8 cellular contexts compared by ENCODE assay signal in the genomic region with DNA sequence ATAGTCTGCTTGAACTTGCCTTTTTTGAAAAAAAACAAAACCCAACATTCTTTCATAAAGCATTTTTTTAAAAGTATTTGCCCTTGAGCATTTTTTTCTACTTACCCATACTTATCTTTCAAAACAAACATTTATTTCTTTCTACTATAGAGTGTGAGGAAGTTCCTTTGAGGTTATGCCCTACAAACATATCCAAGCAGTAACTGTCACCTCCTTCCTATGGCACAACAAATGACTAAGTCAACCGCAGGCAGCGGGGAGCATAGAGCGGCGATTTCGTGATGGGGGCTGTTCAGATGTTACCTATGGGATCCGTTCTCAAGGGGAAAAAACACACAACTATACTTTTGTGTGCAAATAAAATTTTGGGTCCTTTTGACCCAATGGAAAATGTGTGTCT. TPM values are rescaled to one million over a fixed set of nuclear protein-coding genes. Genes with fewer than 3 reads are reported as not detected.
DNase-seq lines count a peak whose midpoint lies in the region; ATAC-seq and TF ChIP-seq lines count a peak whose summit lies in the region.

No MANE protein-coding gene starts in this region.

- TF ChIP-seq CTCF in CD14-positive monocyte (IDR thresholded peaks at IDR 0.05) (no peak), HL-60 (IDR thresholded peaks at IDR 0.05; ENCODE audit: insufficient read depth, low read length) (no peak)

- CTCF ChIA-PET in activated CD8-positive, alpha-beta T cell treated with anti-CD3 and anti-CD28 coated beads, Interleukin-2, amount 10 ng/mL, durations not matched to agents 7 days and 5 days (lab: Charles Lee), result interaction anchor here (9.0 kb wide), 1 partner anchor 17 kb away, joined by 69 read pairs; the partner anchor contains the start of gene SPRY1

- no peaks in the 10 kb centered on the region for H3K9me3 Mint-ChIP-seq in CD14-positive monocyte
- no peaks in the 10 kb centered on the region for H3K9me3 Mint-ChIP-seq in activated CD8-positive, alpha-beta T cell treated with anti-CD3 and anti-CD28 coated beads, Interleukin-2, amount 10 ng/mL, durations not matched to agents 7 days and 5 days (ENCODE audit: insufficient read depth)

- peak; percentile 75 for ATAC-seq in activated CD8-positive, alpha-beta T cell treated with anti-CD3 and anti-CD28 coated beads, Interleukin-2, amount 10 ng/mL, durations not matched to agents 7 days and 5 days
- ATAC-seq in GM21529 (IDR thresholded peaks at IDR 0.05; ENCODE audit: unreplicated experiment) (no peak), HG03520 (IDR thresholded peaks at IDR 0.05; ENCODE audit: unreplicated experiment) (no peak)

- peak overlapping the region; percentile 85 for H3K27ac ChIP-seq in HL-60 (replicated peaks)

- H3K4me3 Mint-ChIP-seq in CD14-positive monocyte, result peak overlapping the region; percentile 21 to 77
- peak overlapping the region; percentile 32 for H3K4me3 Mint-ChIP-seq in activated CD8-positive, alpha-beta T cell treated with anti-CD3 and anti-CD28 coated beads, Interleukin-2, amount 10 ng/mL, durations not matched to agents 7 days and 5 days

- peak overlapping the region; percentile 14 to 84 (median 76) for H3K27ac Mint-ChIP-seq in CD14-positive monocyte
- H3K27ac Mint-ChIP-seq in activated CD8-positive, alpha-beta T cell treated with anti-CD3 and anti-CD28 coated beads, Interleukin-2, amount 10 ng/mL, durations not matched to agents 7 days and 5 days, result peak overlapping the region; percentile 73

- H3K4me1 Mint-ChIP-seq in CD14-positive monocyte, result peaks cover 63% of the 10 kb centered on the region
- peaks cover 88% of the 10 kb centered on the region for H3K4me1 Mint-ChIP-seq in activated CD8-positive, alpha-beta T cell treated with anti-CD3 and anti-CD28 coated beads, Interleukin-2, amount 10 ng/mL, durations not matched to agents 7 days and 5 days (ENCODE audit: low read depth)

- intact Hi-C loops in CD14-positive monocyte (cut with micrococcal nuclease), result no loop called here

- H3K36me3 Mint-ChIP-seq in CD14-positive monocyte, result no peaks in the 10 kb centered on the region
- peaks cover 7% of the 10 kb centered on the region for H3K36me3 Mint-ChIP-seq in activated CD8-positive, alpha-beta T cell treated with anti-CD3 and anti-CD28 coated beads, Interleukin-2, amount 10 ng/mL, durations not matched to agents 7 days and 5 days (ENCODE audit: low read depth)

- H3K27me3 Mint-ChIP-seq in CD14-positive monocyte (ENCODE audit: low read depth in 3 of 3), result peaks cover 0 to 5% (median 2%) of the 10 kb centered on the region in 3 donors
- no peaks in the 10 kb centered on the region for H3K27me3 Mint-ChIP-seq in activated CD8-positive, alpha-beta T cell treated with anti-CD3 and anti-CD28 coated beads, Interleukin-2, amount 10 ng/mL, durations not matched to agents 7 days and 5 days (ENCODE audit: low read depth)

- DNase-seq in CD14-positive monocyte (ENCODE audit: low spot score) (peak; percentile 75), HL-60 (ENCODE audit: low read depth in 1 of 2, low spot score in 1 of 2) (peak; percentile 70 to 90), iris pigment epithelial cell (ENCODE audit: low read depth) (peak; percentile 77), inferior parietal cortex (ENCODE audit: extremely low spot score) (no peak), DMS 273 (lab: John Stamatoyannopoulos, UW; ENCODE audit: unreplicated experiment) (no peak)
- peak; percentile 77 for DNase-seq in activated CD8-positive, alpha-beta T cell treated with anti-CD3 and anti-CD28 coated beads, Interleukin-2, amount 10 ng/mL, durations not matched to agents 7 days and 5 days

- H3K4me3 ChIP-seq in HL-60 (replicated peaks; ENCODE audit: insufficient read depth, low read length), result no peak overlapping the region

- no peaks in the 10 kb centered on the region for H3K27me3 ChIP-seq in HL-60 (ENCODE audit: insufficient read depth, poor library complexity, severe bottlenecking)

- POLR2A ChIA-PET in activated CD8-positive, alpha-beta T cell treated with anti-CD3 and anti-CD28 coated beads, Interleukin-2, amount 10 ng/mL, durations not matched to agents 7 days and 5 days (lab: Charles Lee), result no interaction called here

RNA-seq across cellular contexts. Expression of gene SPRY1, which starts 19.4 kb away (rescaled TPM):
- polyA plus RNA-seq in CD14-positive monocyte, result 1 to 10 TPM; 2.0 to 3.7 TPM
- total RNA-seq in activated CD8-positive, alpha-beta T cell treated with anti-CD3 and anti-CD28 coated beads, Interleukin-2, amount 10 ng/mL, durations not matched to agents 7 days and 5 days, result 10 to 100 TPM; 50.7 to 53.2 TPM

Comparison
In these comparisons a context has a peak if more than half of its experiments do, and no peak if none do; other contexts are left out.
1. DNase-seq: peak in CD14-positive monocyte (single experiment), HL-60 (2 of 2), activated CD8-positive, alpha-beta T cell treated with anti-CD3 and anti-CD28 coated beads, Interleukin-2, amount 10 ng/mL, durations not matched to agents 7 days and 5 days (single experiment) and iris pigment epithelial cell (single experiment); none in inferior parietal cortex (single experiment) and DMS 273 (single experiment).